ENCODE assay signal across 13 cellular contexts in genomic region chr3:53585042-53585441, GRCh38.
DNase-seq lines count a peak whose midpoint lies in the region; ATAC-seq and TF ChIP-seq lines count a peak whose summit lies in the region.
"Had no signal": no experiment of that assay in that cellular context is flagged by ENCODE, and none has a peak within 500 bp of the region (broad histone marks: within the 10 kb centered on the region; RNA-seq: fewer than 3 reads in every experiment).

No MANE protein-coding gene starts in this region.

- H3K4me3 Mint-ChIP-seq in GM23338, result no peak overlapping the region
- no peak overlapping the region for H3K4me3 Mint-ChIP-seq in endodermal cell
- H3K4me3 Mint-ChIP-seq: B cell; CD4-positive, CD25-positive, alpha-beta regulatory T cell; H9 had no signal

- H3K9me2 ChIP-seq in GM23338 (ENCODE audit: insufficient read depth), result 0 out of 2 replicates have a peak, but pooled peaks cover 4% of the 10 kb centered on the region

- no peaks in the 10 kb centered on the region for H3F3A ChIP-seq in GM23338 (replicated peaks; ENCODE audit: low read depth)

- H4K20me1 ChIP-seq in GM23338 (replicated peaks; ENCODE audit: insufficient read depth), result no peaks in the 10 kb centered on the region
- H4K20me1 ChIP-seq: BLaER1 treated with 17β-estradiol and CSF1 and Interleukin-3, amounts not matched to agents 10 nM and 100 nM had no signal

- H3K4me1 Mint-ChIP-seq in GM23338 (peaks cover 9% of the 10 kb centered on the region), endodermal cell (peaks cover 28% of the 10 kb centered on the region)
- H3K4me1 Mint-ChIP-seq: B cell, IgD-negative memory B cell had no signal

- no peak overlapping the region for H3K9ac ChIP-seq in endodermal cell (ENCODE audit: extremely low read depth, low read length, poor library complexity, severe bottlenecking)
- H3K9ac ChIP-seq: BLaER1 treated with 17β-estradiol and CSF1 and Interleukin-3, amounts not matched to agents 10 nM and 100 nM had no signal

- H3K4me1 ChIP-seq in GM23338 (ENCODE audit: insufficient read depth) (no peaks in the 10 kb centered on the region), adrenal gland (replicated peaks in 1 of 2) (peaks cover 8 to 18% of the 10 kb centered on the region in 2 donors), esophagus muscularis mucosa (no peaks in the 10 kb centered on the region), endodermal cell (ENCODE audit: control insufficient read depth, insufficient read depth, low read length) (no peaks in the 10 kb centered on the region)
- H3K4me1 ChIP-seq: Caco-2 had no signal

- WGBS in adrenal gland, 4 donors, result 46 to 71% (median 56%) methylated on average over 2 of the region's 2 CpGs
- WGBS in esophagus muscularis mucosa, result 48% methylated on average over 2 of the region's 2 CpGs
- WGBS in endodermal cell (ENCODE audit: insufficient coverage in 1 of 2, insufficient read length in 1 of 2), 2 experiments, result 79 to 85% methylated on average over 2 of the region's 2 CpGs

- H3K27ac ChIP-seq in GM23338 (ENCODE audit: low read depth) (no peak overlapping the region), adrenal gland (peak overlapping the region in 3 of 5 donors; percentile 24 to 59 (median 53)), esophagus muscularis mucosa (replicated peaks in 1 of 4) (no peak overlapping the region), endodermal cell (ENCODE audit: low read depth, low read length) (no peak overlapping the region)
- H3K27ac ChIP-seq: BLaER1 treated with 17β-estradiol and CSF1 and Interleukin-3, amounts not matched to agents 10 nM and 100 nM had no signal

- no peak overlapping the region for H2AFZ ChIP-seq in GM23338

- no peak for TF ChIP-seq EP300 in esophagus muscularis mucosa (IDR thresholded peaks at IDR 0.05)

- H3K36me3 Mint-ChIP-seq in GM23338 (ENCODE audit: low read depth), result no peaks in the 10 kb centered on the region
- H3K36me3 Mint-ChIP-seq in endodermal cell (ENCODE audit: low read depth), result no peaks in the 10 kb centered on the region
- H3K36me3 Mint-ChIP-seq: CD4-positive, CD25-positive, alpha-beta regulatory T cell had no signal

- DNase-seq in CD1c-positive myeloid dendritic cell (ENCODE audit: extremely low spot score) (peak; percentile 7), GM23338 (ENCODE audit: low spot score) (no peak), adrenal gland (no peak), esophagus muscularis mucosa (ENCODE audit: extremely low spot score) (peak; percentile 60), NCI-H526 (lab: John Stamatoyannopoulos, UW) (no peak), endodermal cell (no peak)
- DNase-seq in stimulated activated CD4-positive, alpha-beta T cell treated with anti-CD3 and anti-CD28 coated beads, Interleukin-1b, Interleukin-23, amount 100 ng/mL, for 48 hours, result no peak
- DNase-seq: Caco-2; CD4-positive, CD25-positive, alpha-beta regulatory T cell; H9 had no signal

- H3K27me3 Mint-ChIP-seq in GM23338 (ENCODE audit: insufficient read depth, low read depth, poor library complexity), result peaks cover 11% of the 10 kb centered on the region
- peaks cover 21% of the 10 kb centered on the region for H3K27me3 Mint-ChIP-seq in endodermal cell (ENCODE audit: insufficient read depth)
- H3K27me3 Mint-ChIP-seq: B cell had no signal

- H3K27me3 ChIP-seq in GM23338 (ENCODE audit: insufficient read depth) (no peaks in the 10 kb centered on the region), adrenal gland (no peaks in the 10 kb centered on the region), esophagus muscularis mucosa (no peaks in the 10 kb centered on the region), endodermal cell (ENCODE audit: control insufficient read depth, insufficient read depth, low read length, poor library complexity, severe bottlenecking) (no peaks in the 10 kb centered on the region)
- H3K27me3 ChIP-seq: BLaER1 treated with 17β-estradiol and CSF1 and Interleukin-3, amounts not matched to agents 10 nM and 100 nM had no signal

- ATAC-seq in GM23338, result peak; percentile 23; the same call in 1 of the 3 replicates

- no peaks in the 10 kb centered on the region for H3K79me2 ChIP-seq in GM23338 (replicated peaks; ENCODE audit: insufficient read depth)

- TF ChIP-seq CTCF in GM23338 (conservative IDR thresholded peaks at IDR 0.05; ENCODE audit: low read depth in 2 of 2) (no peak), adrenal gland (IDR thresholded peaks at IDR 0.05) (no peak), esophagus muscularis mucosa (IDR thresholded peaks at IDR 0.05) (no peak), endodermal cell (conservative IDR thresholded peaks at IDR 0.05) (no peak)

- H3K27ac Mint-ChIP-seq in GM23338 (no peak overlapping the region), endodermal cell (no peak overlapping the region)
- H3K27ac Mint-ChIP-seq: B cell; CD4-positive, CD25-positive, alpha-beta regulatory T cell; IgD-negative memory B cell had no signal

- H3K9me3 ChIP-seq in adrenal gland (replicated peaks in 1 of 3) (no peaks in the 10 kb centered on the region), esophagus muscularis mucosa (no peaks in the 10 kb centered on the region), endodermal cell (ENCODE audit: control insufficient read depth, low read length) (no peaks in the 10 kb centered on the region)
- H3K9me3 ChIP-seq: BLaER1 treated with 17β-estradiol and CSF1 and Interleukin-3, amounts not matched to agents 10 nM and 100 nM; Caco-2 had no signal

- H3K9me3 Mint-ChIP-seq in GM23338 (no peaks in the 10 kb centered on the region), endodermal cell (no peaks in the 10 kb centered on the region)
- H3K9me3 Mint-ChIP-seq: CD4-positive, CD25-positive, alpha-beta regulatory T cell; H9; IgD-negative memory B cell had no signal

- H3K36me3 ChIP-seq in GM23338 (ENCODE audit: insufficient read depth), result no peaks in the 10 kb centered on the region
- no peaks in the 10 kb centered on the region for H3K36me3 ChIP-seq in adrenal gland (replicated peaks in 1 of 2)
- no peaks in the 10 kb centered on the region for H3K36me3 ChIP-seq in esophagus muscularis mucosa
- H3K36me3 ChIP-seq in endodermal cell (ENCODE audit: control insufficient read depth, insufficient read depth, low read length), result no peaks in the 10 kb centered on the region
- H3K36me3 ChIP-seq: BLaER1 treated with 17β-estradiol and CSF1 and Interleukin-3, amounts not matched to agents 10 nM and 100 nM had no signal

- no peak overlapping the region for H3K4me2 ChIP-seq in GM23338
- H3K4me2 ChIP-seq: BLaER1 treated with 17β-estradiol and CSF1 and Interleukin-3, amounts not matched to agents 10 nM and 100 nM had no signal

- intact Hi-C loops in adrenal gland (cut with DNase I) (no loop called here), esophagus muscularis mucosa (cut with DNase I) (no loop called here)

- H3K4me3 ChIP-seq in GM23338, result no peak overlapping the region
- no peak overlapping the region for H3K4me3 ChIP-seq in adrenal gland
- no peak overlapping the region for H3K4me3 ChIP-seq in esophagus muscularis mucosa
- no peak overlapping the region for H3K4me3 ChIP-seq in endodermal cell (ENCODE audit: low read length)
- H3K4me3 ChIP-seq: BLaER1 treated with 17β-estradiol and CSF1 and Interleukin-3, amounts not matched to agents 10 nM and 100 nM had no signal

- TF ChIP-seq POLR2A in adrenal gland (IDR thresholded peaks at IDR 0.05), result no peak
- TF ChIP-seq POLR2A in esophagus muscularis mucosa (IDR thresholded peaks at IDR 0.05; ENCODE audit: low read depth), result no peak

TF ChIP-seq in GM23338, 12 proteins besides CTCF, POLR2A, EP300 and RAD21 (continues in another document):
- TF ChIP-seq ETS1 (IDR thresholded peaks at IDR 0.05), result no peak
- no peak for TF ChIP-seq POLR2AphosphoS5 (IDR thresholded peaks at IDR 0.05; ENCODE audit: low read depth)
- no peak for TF ChIP-seq EZH2 (IDR thresholded peaks at IDR 0.05; ENCODE audit: low read depth, unreplicated experiment)
- no peak for TF ChIP-seq ZNF114 (CRISPR knock-in tag; IDR thresholded peaks at IDR 0.05)
- TF ChIP-seq EZH2phosphoT487 (IDR thresholded peaks at IDR 0.05; ENCODE audit: unreplicated experiment), result no peak
- no peak for TF ChIP-seq REST (IDR thresholded peaks at IDR 0.05; ENCODE audit: unreplicated experiment)
- TF ChIP-seq ZNF331 (CRISPR knock-in tag; IDR thresholded peaks at IDR 0.05; ENCODE audit: low read depth), result no peak
- TF ChIP-seq JUNB (IDR thresholded peaks at IDR 0.05; ENCODE audit: unreplicated experiment), result no peak
- TF ChIP-seq NANOG (IDR thresholded peaks at IDR 0.05; ENCODE audit: borderline replicate concordance), result no peak
- TF ChIP-seq STAT1 (IDR thresholded peaks at IDR 0.05; ENCODE audit: unreplicated experiment), result no peak

Comparison
In these comparisons a context has a peak if more than half of its experiments do, and no peak if none do; other contexts are left out.
1. DNase-seq: peak in CD1c-positive myeloid dendritic cell (single experiment) and esophagus muscularis mucosa (single experiment); none in GM23338 (single experiment), adrenal gland (0 of 7), stimulated activated CD4-positive, alpha-beta T cell treated with anti-CD3 and anti-CD28 coated beads, Interleukin-1b, Interleukin-23, amount 100 ng/mL, for 48 hours (single experiment), NCI-H526 (0 of 2) and endodermal cell (single experiment).
2. H3K27ac ChIP-seq: peak in adrenal gland (3 of 5); none in GM23338 (single experiment), esophagus muscularis mucosa (0 of 4) and endodermal cell (single experiment).